In genomic region chr6:42745638-42746451, GRCh38 we compare ENCODE assay signal across 1 cellular context.
TF ChIP-seq lines count a peak whose summit lies in the region.

Gene TBCC (minus strand): TSS chr6:42746103. CDS start chr6:42746073, 30 bp downstream.

TF ChIP-seq in K562, 482 proteins besides CTCF, POLR2A, EP300 and RAD21 (continued from another document and continues in another):
- TF ChIP-seq ZNF609 (CRISPR knock-in tag; IDR thresholded peaks at IDR 0.05; ENCODE audit: borderline replicate concordance): peak; percentile 74; the same call in 1 of the 2 replicates
- TF ChIP-seq ARID4B (CRISPR knock-in tag; IDR thresholded peaks at IDR 0.05): peak; percentile 56; the same call in 1 of the 2 replicates
- TF ChIP-seq RBFOX2 (IDR thresholded peaks at IDR 0.05; ENCODE audit: low read depth, low read length): peak; percentile 93
- peak; percentile 35; the same call in 1 of the 2 replicates for TF ChIP-seq HDAC2 (IDR thresholded peaks at IDR 0.05)
- TF ChIP-seq BRD4 (IDR thresholded peaks at IDR 0.05): peak; percentile 69
- peak; percentile 95 for TF ChIP-seq MBD2 (IDR thresholded peaks at IDR 0.05; ENCODE audit: borderline replicate concordance, low read depth)
- TF ChIP-seq CREB5 (CRISPR knock-in tag; IDR thresholded peaks at IDR 0.05): no peak
- TF ChIP-seq FOS (IDR thresholded peaks at IDR 0.05; ENCODE audit: extremely low read depth, insufficient read length): peak; percentile 82
- peak; percentile 71 to 75; a peak in 3 of 4 replicates for TF ChIP-seq MLLT1 (IDR thresholded peaks at IDR 0.05)
- TF ChIP-seq ZNF347 (CRISPR knock-in tag; IDR thresholded peaks at IDR 0.05; ENCODE audit: low read depth): no peak
- no peak for TF ChIP-seq FUS (optimal IDR thresholded peaks at IDR 0.05; ENCODE audit: low read depth, low read length)
- no peak for TF ChIP-seq NFXL1 (CRISPR knock-in tag; IDR thresholded peaks at IDR 0.05)
- TF ChIP-seq E2F4 (CRISPR knock-in tag; IDR thresholded peaks at IDR 0.05; ENCODE audit: low read depth): peak; percentile 76
- TF ChIP-seq DIDO1 (tag; IDR thresholded peaks at IDR 0.05; ENCODE audit: low read depth): 0 out of 2 replicates have a peak, but pooled peaks have one; percentile 38
- TF ChIP-seq ZNF197 (CRISPR knock-in tag; IDR thresholded peaks at IDR 0.05; ENCODE audit: low read depth): no peak
- TF ChIP-seq RERE (CRISPR knock-in tag; IDR thresholded peaks at IDR 0.05; ENCODE audit: borderline replicate concordance): 0 out of 2 replicates have a peak, but pooled peaks have one; percentile 19
- peak; percentile 68 for TF ChIP-seq SP1 (CRISPR knock-in tag; IDR thresholded peaks at IDR 0.05)
- TF ChIP-seq CBFB (CRISPR knock-in tag; IDR thresholded peaks at IDR 0.05): no peak
- peak; percentile 1 for TF ChIP-seq ETS1 (conservative IDR thresholded peaks at IDR 0.05; ENCODE audit: control insufficient read depth, low read depth, low read length)
- no peak for TF ChIP-seq PRPF4 (IDR thresholded peaks at IDR 0.05; ENCODE audit: insufficient read depth, low read depth, low read length, poor library complexity, severe bottlenecking)
- TF ChIP-seq SIN3B (IDR thresholded peaks at IDR 0.05; ENCODE audit: low read depth): peak; percentile 94
- peak; percentile 98 for TF ChIP-seq POLR2AphosphoS5 (IDR thresholded peaks at IDR 0.05; ENCODE audit: control insufficient read depth, insufficient read depth, low read depth, low read length)
